8 cellular contexts compared by ENCODE assay signal in genomic region chr2:143451622-143452021, GRCh38.
A peak's percentile ranks its signal among the peaks of the same experiment; 100 is the strongest.
DNase-seq lines count a peak whose midpoint lies in the region; ATAC-seq and TF ChIP-seq lines count a peak whose summit lies in the region.

No MANE protein-coding gene starts in this region.

- H3K27me3 Mint-ChIP-seq in CD8-positive, alpha-beta T cell (ENCODE audit: low read depth): no peaks in the 10 kb centered on the region

- no peak for TF ChIP-seq CTCF in foreskin keratinocyte (conservative IDR thresholded peaks at IDR 0.05)
- no peak for TF ChIP-seq CTCF in thyroid gland (IDR thresholded peaks at IDR 0.05)
- TF ChIP-seq CTCF in CD8-positive, alpha-beta T cell (IDR thresholded peaks at IDR 0.05): no peak

- DNase-seq in GM03348 (ENCODE audit: low spot score) (peak; percentile 40), KG1 (lab: John Stamatoyannopoulos, UW) (peak; percentile 45), foreskin keratinocyte (peak in 1 of 2 donors; percentile 29), thyroid gland (no peak), SW 1271 (lab: John Stamatoyannopoulos, UW) (no peak), GOT3 (lab: John Stamatoyannopoulos, UW) (no peak)
- DNase-seq in CD8-positive, alpha-beta T cell: no peak

- ATAC-seq in GM21723 (IDR thresholded peaks at IDR 0.05; ENCODE audit: unreplicated experiment): peak; percentile 60
- peak; percentile 46 for ATAC-seq in foreskin keratinocyte
- no peak for ATAC-seq in CD8-positive, alpha-beta T cell

- peaks cover 66% of the 10 kb centered on the region for H3K4me1 Mint-ChIP-seq in CD8-positive, alpha-beta T cell (ENCODE audit: low read depth)

- no peak overlapping the region for H3K4me3 ChIP-seq in thyroid gland (replicated peaks in 1 of 3)
- H3K4me3 ChIP-seq in CD8-positive, alpha-beta T cell (ENCODE audit: low read depth, low read length): no peak overlapping the region

- H3K27ac ChIP-seq in foreskin keratinocyte (no peak overlapping the region), thyroid gland (no peak overlapping the region)
- no peak overlapping the region for H3K27ac ChIP-seq in CD8-positive, alpha-beta T cell (ENCODE audit: low read depth, low read length)

- WGBS in thyroid gland, 2 donors: 41 to 47% methylated on average over 2 of the region's 2 CpGs

- intact Hi-C loops in thyroid gland (cut with DNase I): no loop called here
- intact Hi-C loops in CD8-positive, alpha-beta T cell (cut with DNase I, micrococcal nuclease): no loop called here

- H3K27ac Mint-ChIP-seq in CD8-positive, alpha-beta T cell: no peak overlapping the region

- no peak overlapping the region for H3K4me3 Mint-ChIP-seq in CD8-positive, alpha-beta T cell

- no peaks in the 10 kb centered on the region for H3K4me1 ChIP-seq in foreskin keratinocyte
- H3K4me1 ChIP-seq in thyroid gland: no peaks in the 10 kb centered on the region
- peaks cover 27% of the 10 kb centered on the region for H3K4me1 ChIP-seq in CD8-positive, alpha-beta T cell (ENCODE audit: insufficient read depth, low read length)

- H3K27me3 ChIP-seq in foreskin keratinocyte (no peaks in the 10 kb centered on the region), thyroid gland (no peaks in the 10 kb centered on the region)
- no peaks in the 10 kb centered on the region for H3K27me3 ChIP-seq in CD8-positive, alpha-beta T cell (ENCODE audit: insufficient read depth, low read length)

- CTCF ChIA-PET in CD8-positive, alpha-beta T cell (lab: Charles Lee): interaction anchor here (1.1 kb wide), 1 partner anchor 22 kb away, joined by 3 read pairs; no protein-coding TSS in a partner anchor

- no peaks in the 10 kb centered on the region for H3K9me3 Mint-ChIP-seq in CD8-positive, alpha-beta T cell

- POLR2A ChIA-PET in CD8-positive, alpha-beta T cell (lab: Charles Lee): no interaction called here

- H3K36me3 Mint-ChIP-seq in CD8-positive, alpha-beta T cell: peaks cover 30% of the 10 kb centered on the region

- H3K9me3 ChIP-seq in thyroid gland: no peaks in the 10 kb centered on the region
- no peaks in the 10 kb centered on the region for H3K9me3 ChIP-seq in CD8-positive, alpha-beta T cell (ENCODE audit: low read length)

- no peak for TF ChIP-seq POLR2A in thyroid gland (IDR thresholded peaks at IDR 0.05)

- H3K36me3 ChIP-seq in thyroid gland: no peaks in the 10 kb centered on the region
- H3K36me3 ChIP-seq in CD8-positive, alpha-beta T cell (ENCODE audit: insufficient read depth, low read length): no peaks in the 10 kb centered on the region

Comparison
In these comparisons a context has a peak if more than half of its experiments do, and no peak if none do; other contexts are left out.
1. DNase-seq: peak in GM03348 (single experiment) and KG1 (single experiment); none in thyroid gland (0 of 2), CD8-positive, alpha-beta T cell (0 of 7), SW 1271 (0 of 2) and GOT3 (single experiment).